ENCODE assay signal across 18 cellular contexts in genomic region chr3:10951295-10951926, GRCh38. TPM values are rescaled to one million over a fixed set of nuclear protein-coding genes. Genes with fewer than 3 reads are reported as not detected.
DNase-seq lines count a peak whose midpoint lies in the region; ATAC-seq, FAIRE-seq and TF ChIP-seq lines count a peak whose summit lies in the region.
"Had no signal": no experiment of that assay in that cellular context is flagged by ENCODE, and none has a peak within 500 bp of the region (broad histone marks: within the 10 kb centered on the region; RNA-seq: fewer than 3 reads in every experiment).

No MANE protein-coding gene starts in this region.

- peak overlapping the region; percentile 62 for H2AFZ ChIP-seq in smooth muscle cell (ENCODE audit: low read depth)
- H2AFZ ChIP-seq: GM23248 had no signal

- no peak for FAIRE-seq in pancreas (lab: Jason Lieb, UNC)

- DNase-seq in CD14-positive monocyte (ENCODE audit: low spot score), result no peak
- DNase-seq in smooth muscle cell (lab: John Stamatoyannopoulos, UW; ENCODE audit: unreplicated experiment), result no peak
- DNase-seq in pancreas, result no peak
- DNase-seq: CD4-positive, alpha-beta memory T cell; DMS153; GDM1; NCI-H1105; NCI-H1694; NCI-H510A; NCI-H774 had no signal

- no peaks in the 10 kb centered on the region for H3K4me1 Mint-ChIP-seq in CD14-positive monocyte
- H3K4me1 Mint-ChIP-seq: CD4-positive, alpha-beta memory T cell had no signal

- H3K4me3 ChIP-seq in smooth muscle cell (no peak overlapping the region), pancreas (no peak overlapping the region)
- H3K4me3 ChIP-seq: GM23248, SJCRH30 had no signal

- no peaks in the 10 kb centered on the region for H4K20me1 ChIP-seq in smooth muscle cell (ENCODE audit: low read depth)

- no peaks in the 10 kb centered on the region for H3F3A ChIP-seq in smooth muscle cell (ENCODE audit: low read depth)

- TF ChIP-seq CTCF in CD14-positive monocyte (IDR thresholded peaks at IDR 0.05) (peak; percentile 4), smooth muscle cell (IDR thresholded peaks at IDR 0.05; ENCODE audit: borderline replicate concordance, insufficient read depth, poor library complexity, severe bottlenecking) (no peak), pancreas (IDR thresholded peaks at IDR 0.05) (no peak)

- H3K27ac ChIP-seq in angular gyrus (ENCODE audit: low read depth, low read length), result peak overlapping the region; percentile 41
- peak overlapping the region; percentile 55 for H3K27ac ChIP-seq in layer of hippocampus (ENCODE audit: low read depth, low read length)
- H3K27ac ChIP-seq in smooth muscle cell (ENCODE audit: low read depth), result no peak overlapping the region
- no peak overlapping the region for H3K27ac ChIP-seq in pancreas
- H3K27ac ChIP-seq: GM23248, SJCRH30 had no signal

- H3K79me2 ChIP-seq in smooth muscle cell (ENCODE audit: low read depth), result no peaks in the 10 kb centered on the region

- intact Hi-C loops in CD14-positive monocyte (cut with micrococcal nuclease) (no loop called here), pancreas (cut with DNase I) (no loop called here)

- no peak overlapping the region for H3K9ac ChIP-seq in smooth muscle cell (ENCODE audit: low read depth)
- H3K9ac ChIP-seq: GM23248 had no signal

- H3K36me3 ChIP-seq in smooth muscle cell (ENCODE audit: low read depth) (no peaks in the 10 kb centered on the region), pancreas (no peaks in the 10 kb centered on the region)
- H3K36me3 ChIP-seq: SJCRH30 had no signal

- peaks cover 1 to 9% (median 6%) of the 10 kb centered on the region in 3 donors for H3K27me3 Mint-ChIP-seq in CD14-positive monocyte (ENCODE audit: low read depth in 3 of 3)

- no peak overlapping the region for H3K4me2 ChIP-seq in smooth muscle cell

- H3K9me3 ChIP-seq in smooth muscle cell (replicated peaks; ENCODE audit: low read depth), result no peaks in the 10 kb centered on the region
- H3K9me3 ChIP-seq in pancreas, result no peaks in the 10 kb centered on the region
- H3K9me3 ChIP-seq: SJCRH30 had no signal

- peak overlapping the region in 1 of 2 donors; percentile 43 for H3K4me3 Mint-ChIP-seq in CD14-positive monocyte
- H3K4me3 Mint-ChIP-seq: CD4-positive, alpha-beta memory T cell had no signal

- H3K4me1 ChIP-seq in smooth muscle cell (ENCODE audit: low read depth), result no peaks in the 10 kb centered on the region
- H3K4me1 ChIP-seq in pancreas, result no peaks in the 10 kb centered on the region

- no peak overlapping the region for H3K27ac Mint-ChIP-seq in CD14-positive monocyte
- H3K27ac Mint-ChIP-seq: CD4-positive, alpha-beta memory T cell had no signal

- ATAC-seq in HG03135 (IDR thresholded peaks at IDR 0.05; ENCODE audit: unreplicated experiment), result no peak
- no peak for ATAC-seq in GM21737 (IDR thresholded peaks at IDR 0.05; ENCODE audit: unreplicated experiment)
- ATAC-seq in pancreas, result no peak

- peaks cover 0 to 2% (median 0%) of the 10 kb centered on the region in 7 donors for H3K9me3 Mint-ChIP-seq in CD14-positive monocyte
- H3K9me3 Mint-ChIP-seq: CD4-positive, alpha-beta memory T cell had no signal

- H3K36me3 Mint-ChIP-seq in CD14-positive monocyte, result no peaks in the 10 kb centered on the region
- H3K36me3 Mint-ChIP-seq: CD4-positive, alpha-beta memory T cell had no signal

- WGBS in smooth muscle cell (ENCODE audit: low lambda C conversion rate), result 88% methylated on average over 5 of the region's 7 CpGs
- WGBS in pancreas, 2 donors, result 51 to 56% methylated on average over 6 to 7 of the region's 7 CpGs

- no peaks in the 10 kb centered on the region for H3K27me3 ChIP-seq in layer of hippocampus (ENCODE audit: control insufficient read depth, insufficient read depth, low read length)
- peaks cover 7% of the 10 kb centered on the region for H3K27me3 ChIP-seq in smooth muscle cell (ENCODE audit: low read depth)
- no peaks in the 10 kb centered on the region for H3K27me3 ChIP-seq in pancreas

RNA-seq across cellular contexts. Expression of gene SLC6A1, which starts 41.1 kb away (rescaled TPM):
- polyA plus RNA-seq in CD14-positive monocyte, result not detected
- total RNA-seq in smooth muscle cell, result 0.40 TPM in 2 replicates
- polyA plus RNA-seq in smooth muscle cell, result 0.26 TPM in 1 of 2 replicates, not detected in the other
- under 1 TPM in 5 of 6 donors, not detected in 1; 0.19 to 0.56 (median 0.34) TPM for total RNA-seq in pancreas
- 1 to 10 TPM in 1 of 2 donors, under 1 TPM in 1; 0.68 to 1.7 TPM for polyA plus RNA-seq in pancreas
- total RNA-seq: A172; CD4-positive, alpha-beta memory T cell; GM23248; SJCRH30 had no signal
- polyA plus RNA-seq: BJ; CD4-positive, alpha-beta memory T cell; GM23248 had no signal

Comparison
In these comparisons a context has a peak if more than half of its experiments do, and no peak if none do; other contexts are left out.
1. H3K27ac ChIP-seq: peak in angular gyrus (single experiment) and layer of hippocampus (single experiment); none in smooth muscle cell (single experiment) and pancreas (0 of 4).